22 cellular contexts compared by ENCODE assay signal in the genomic region with DNA sequence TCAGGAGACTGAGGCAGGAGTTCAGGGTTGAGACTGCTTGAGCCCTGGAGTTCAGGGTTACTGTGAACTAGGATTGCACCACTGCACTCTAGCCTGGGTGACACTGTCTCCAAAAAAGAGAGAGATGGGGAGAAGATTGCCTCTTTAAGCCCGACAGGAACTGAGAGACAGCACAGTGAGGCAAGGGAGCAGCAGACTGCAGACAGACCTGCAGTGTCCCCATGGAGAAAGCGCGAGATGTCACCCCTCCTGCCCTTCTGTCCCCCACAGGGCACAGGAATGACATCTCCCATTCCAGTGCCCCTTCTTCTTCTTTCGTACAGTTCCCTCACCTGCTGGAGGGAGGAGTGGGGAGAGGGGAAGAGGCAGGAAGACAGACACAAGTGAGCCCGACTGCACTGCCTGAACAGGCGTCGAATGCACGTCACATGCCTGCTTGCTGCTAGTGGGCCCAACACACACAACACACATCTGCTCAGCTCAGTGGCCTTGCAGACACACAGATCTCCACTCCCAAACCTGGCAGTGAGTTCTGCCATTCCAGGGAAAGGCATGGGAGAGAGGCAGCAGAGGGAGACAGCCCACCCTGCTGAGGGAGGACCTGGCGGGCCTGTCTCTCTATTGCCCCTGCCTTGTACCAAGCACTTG.
DNase-seq lines count a peak whose midpoint lies in the region; ATAC-seq, FAIRE-seq and TF ChIP-seq lines count a peak whose summit lies in the region.
"Had no signal": no experiment of that assay in that cellular context is flagged by ENCODE, and none has a peak within 500 bp of the region (broad histone marks: within the 10 kb centered on the region; RNA-seq: fewer than 3 reads in every experiment).

No MANE protein-coding gene starts in this region.

- 1% methylated on average over 9 of the region's 9 CpGs for WGBS in K562 (ENCODE audit: insufficient coverage, low coverage, missing lambda C conversion rate)
- WGBS in neuronal stem cell (ENCODE audit: extremely low coverage in 2 of 2, insufficient read length in 2 of 2, insufficient replicate concordance in 1 of 2), 2 donors, result no CpG with 5 or more reads among the region's 9 CpGs
- 90 to 97% (median 93%) methylated on average over 9 of the region's 9 CpGs for WGBS in spleen, 5 donors

- FAIRE-seq in K562 (lab: Jason Lieb, UNC), result no peak
- FAIRE-seq: A204.1, G401.6, GM12892 had no signal

- H3K4ac ChIP-seq in neuronal stem cell (ENCODE audit: low read length), result no peak overlapping the region

- H2AK5ac ChIP-seq in neuronal stem cell (ENCODE audit: low read depth, low read length), result peak overlapping the region; percentile 73

- H2BK120ac ChIP-seq in neuronal stem cell (ENCODE audit: low read depth, low read length), result no peak overlapping the region

- intact Hi-C loops in K562 (cut with micrococcal nuclease) (no loop called here), spleen (cut with DNase I; ENCODE audit: low total_unique reads) (no loop called here)

- no peak overlapping the region for H2BK5ac ChIP-seq in neuronal stem cell (ENCODE audit: low read length)

- no peaks in the 10 kb centered on the region for H3K36me3 Mint-ChIP-seq in T-cell
- H3K36me3 Mint-ChIP-seq: CD8-positive, alpha-beta T cell had no signal

- no peak overlapping the region for H3K9ac ChIP-seq in K562 (ENCODE audit: insufficient read depth in 1 of 2, low read depth in 2 of 2, low read length in 2 of 2)
- no peak overlapping the region for H3K9ac ChIP-seq in neuronal stem cell (ENCODE audit: low read depth, low read length, poor library complexity)
- H3K9ac ChIP-seq: BLaER1 had no signal

- POLR2A ChIA-PET in HEK293 (lab: Yijun Ruan, JAX) (no interaction called here), K562 (lab: Yijun Ruan, JAX) (no interaction called here), T-cell (lab: Charles Lee) (no interaction called here)

- H4K91ac ChIP-seq in neuronal stem cell (ENCODE audit: low read depth, low read length, poor library complexity), result no peak overlapping the region

- no peaks in the 10 kb centered on the region for H3K4me1 ChIP-seq in HEK293 (ENCODE audit: control insufficient read depth, insufficient read depth, low read length)
- no peaks in the 10 kb centered on the region for H3K4me1 ChIP-seq in K562 (replicated peaks in 1 of 2; ENCODE audit: control insufficient read depth in 2 of 2, insufficient read depth in 2 of 2, low read length in 2 of 2)
- peaks cover 0 to 2% of the 10 kb centered on the region in 2 donors for H3K4me1 ChIP-seq in neuronal stem cell (ENCODE audit: control insufficient read depth in 2 of 2, insufficient read depth in 1 of 2, low read depth in 1 of 2, low read length in 2 of 2)
- no peaks in the 10 kb centered on the region for H3K4me1 ChIP-seq in spleen
- H3K4me1 ChIP-seq: Caco-2 had no signal

- peak overlapping the region; percentile 22 for H3K23ac ChIP-seq in neuronal stem cell (ENCODE audit: low read depth, low read length, poor library complexity)

- no peaks in the 10 kb centered on the region for H3K79me1 ChIP-seq in neuronal stem cell (ENCODE audit: low read depth, low read length)

- peaks cover 24 to 90% of the 10 kb centered on the region in 2 experiments for H3K27me3 ChIP-seq in K562 (ENCODE audit: control insufficient read depth in 2 of 2, insufficient read depth in 2 of 2, low read length in 2 of 2)
- peaks cover 0 to 58% (median 0%) of the 10 kb centered on the region in 3 experiments for H3K27me3 ChIP-seq in neuronal stem cell (ENCODE audit: control insufficient read depth in 3 of 3, insufficient read depth in 3 of 3, low read depth in 1 of 3, low read length in 3 of 3)
- no peaks in the 10 kb centered on the region for H3K27me3 ChIP-seq in spleen (replicated peaks in 1 of 7)
- H3K27me3 ChIP-seq: BLaER1 had no signal

- peak overlapping the region; percentile 87 for H3K14ac ChIP-seq in neuronal stem cell (ENCODE audit: low read length)

- H3K9me1 ChIP-seq in K562 (ENCODE audit: control insufficient read depth, insufficient read depth, low read length), result no peaks in the 10 kb centered on the region

- TF ChIP-seq CTCF in HEK293 (tag by site-specific recombination; IDR thresholded peaks at IDR 0.05) (no peak), K562 (IDR thresholded peaks at IDR 0.05 in 2 of 3, conservative IDR thresholded peaks at IDR 0.05 in 1 of 3; ENCODE audit: insufficient read depth in 2 of 3, low read depth in 1 of 3, low read length in 3 of 3) (no peak), spleen (IDR thresholded peaks at IDR 0.05 in 8 of 11, conservative IDR thresholded peaks at IDR 0.05 in 3 of 11) (no peak)

- no peak overlapping the region for H2BK15ac ChIP-seq in neuronal stem cell (ENCODE audit: low read length)

- no peak overlapping the region for H3K18ac ChIP-seq in neuronal stem cell (ENCODE audit: low read length)

- no peaks in the 10 kb centered on the region for H3K9me3 ChIP-seq in HEK293 (ENCODE audit: control insufficient read depth, insufficient read depth, low read depth, low read length)
- no peaks in the 10 kb centered on the region for H3K9me3 ChIP-seq in K562 (replicated peaks; ENCODE audit: control insufficient read depth, insufficient read depth, low read depth, low read length)
- H3K9me3 ChIP-seq in neuronal stem cell (replicated peaks in 1 of 2; ENCODE audit: control insufficient read depth in 2 of 2, insufficient read depth in 1 of 2, low read depth in 1 of 2, low read length in 2 of 2), result no peaks in the 10 kb centered on the region
- H3K9me3 ChIP-seq in spleen, result no peaks in the 10 kb centered on the region
- H3K9me3 ChIP-seq: BLaER1, Caco-2 had no signal

- no peak overlapping the region for H4K8ac ChIP-seq in neuronal stem cell (ENCODE audit: low read depth, low read length)

- H3K79me2 ChIP-seq in K562 (ENCODE audit: control insufficient read depth, insufficient read depth, low read length), result no peaks in the 10 kb centered on the region

- no peaks in the 10 kb centered on the region for H3K9me3 Mint-ChIP-seq in T-cell
- H3K9me3 Mint-ChIP-seq: CD4-positive, CD25-positive, alpha-beta regulatory T cell; CD8-positive, alpha-beta T cell; H9 had no signal

- H3K4me2 ChIP-seq in K562 (ENCODE audit: insufficient read depth, low read length) (no peak overlapping the region), neuronal stem cell (ENCODE audit: insufficient read depth, low read length, poor library complexity, severe bottlenecking) (no peak overlapping the region)
- H3K4me2 ChIP-seq: BLaER1 had no signal

- no peak overlapping the region for H3K4me3 Mint-ChIP-seq in T-cell
- H3K4me3 Mint-ChIP-seq: B cell; CD4-positive, CD25-positive, alpha-beta regulatory T cell; CD8-positive, alpha-beta T cell; H9 had no signal

- no peak overlapping the region for H2BK12ac ChIP-seq in neuronal stem cell (ENCODE audit: low read length)

- DNase-seq in K562 (ENCODE audit: extremely low read depth in 1 of 4, low spot score in 3 of 4) (no peak), neuronal stem cell (ENCODE audit: low spot score) (no peak), spleen (peak; percentile 51), T-cell (no peak), HuH-7.5 (ENCODE audit: low spot score) (no peak)
- no peak for DNase-seq in activated CD4-positive, CD25-positive, alpha-beta regulatory T cell (lab: John Stamatoyannopoulos, UW)
- DNase-seq: Caco-2; CD4-positive, CD25-positive, alpha-beta regulatory T cell; CD8-positive, alpha-beta T cell; DMS153; DND-41; H9 had no signal

- in situ Hi-C loops in K562 (cut with MboI), result no loop called here

- CTCF ChIA-PET in HEK293 (lab: Yijun Ruan, JAX), result interaction anchor here (1.5 kb wide), 1 partner anchor 9 kb away, joined by 4 read pairs; no protein-coding TSS in a partner anchor
- CTCF ChIA-PET in K562 (lab: Yijun Ruan, JAX; ENCODE audit: low intra/inter-chr PET ratio), result no interaction called here
- CTCF ChIA-PET in T-cell (lab: Charles Lee), result no interaction called here

- no peaks in the 10 kb centered on the region for H3K36me3 ChIP-seq in HEK293 (ENCODE audit: control insufficient read depth in 2 of 2, insufficient read depth in 1 of 2, low read length in 2 of 2)
- H3K36me3 ChIP-seq in K562 (ENCODE audit: control insufficient read depth, insufficient read depth, low read length), result no peaks in the 10 kb centered on the region
- H3K36me3 ChIP-seq in neuronal stem cell (replicated peaks in 1 of 2; ENCODE audit: control insufficient read depth in 2 of 2, insufficient read depth in 2 of 2, low read length in 2 of 2), result no peaks in the 10 kb centered on the region
- no peaks in the 10 kb centered on the region for H3K36me3 ChIP-seq in spleen
- H3K36me3 ChIP-seq: BLaER1 had no signal

- H2AFZ ChIP-seq in K562 (ENCODE audit: low read depth, low read length) (no peak overlapping the region), neuronal stem cell (ENCODE audit: low read length) (no peak overlapping the region)

- BruUV-seq in K562 (replicated peaks; lab: Mats Ljungman, UMichigan), result no TSS peak

- no peak overlapping the region for H3K27ac Mint-ChIP-seq in T-cell
- H3K27ac Mint-ChIP-seq: B cell; CD4-positive, CD25-positive, alpha-beta regulatory T cell; CD8-positive, alpha-beta T cell; H9 had no signal

- H4K20me1 ChIP-seq in K562 (replicated peaks; ENCODE audit: control insufficient read depth, insufficient read depth, low read length), result peaks cover 10% of the 10 kb centered on the region
- H4K20me1 ChIP-seq: BLaER1 had no signal

- H3K4me3 ChIP-seq in HEK293 (ENCODE audit: low read depth, low read length) (no peak overlapping the region), K562 (no peak overlapping the region), neuronal stem cell (ENCODE audit: low read length in 2 of 2) (peak overlapping the region in 1 of 2 donors; percentile 13), spleen (no peak overlapping the region)
- H3K4me3 ChIP-seq: BLaER1 had no signal

- ATAC-seq in K562 (no peak; the same call in 2 of the 3 replicates), HG03432 (IDR thresholded peaks at IDR 0.05; ENCODE audit: unreplicated experiment) (no peak), T-cell (replicated peaks in 1 of 4) (no peak)
- ATAC-seq: CD8-positive, alpha-beta T cell; HCT116 had no signal

- H3K27ac ChIP-seq in HEK293 (ENCODE audit: extremely low read depth, low read depth, low read length), result no peak overlapping the region
- no peak overlapping the region for H3K27ac ChIP-seq in K562 (ENCODE audit: extremely low read depth, low read depth, low read length)
- no peak overlapping the region for H3K27ac ChIP-seq in neuronal stem cell (replicated peaks; ENCODE audit: low read length)
- H3K27ac ChIP-seq in spleen, result no peak overlapping the region
- H3K27ac ChIP-seq: 22Rv1, BLaER1, C4-2B had no signal

- no peak for TF ChIP-seq EP300 in K562 (IDR thresholded peaks at IDR 0.05; ENCODE audit: low read length)

- H3K4me1 Mint-ChIP-seq in T-cell, result no peaks in the 10 kb centered on the region
- H3K4me1 Mint-ChIP-seq: B cell; CD4-positive, CD25-positive, alpha-beta regulatory T cell had no signal

- peaks cover 8 to 13% of the 10 kb centered on the region in 2 donors for H3K27me3 Mint-ChIP-seq in T-cell

- TF ChIP-seq POLR2A in K562 (conservative IDR thresholded peaks at IDR 0.05), result no peak
- TF ChIP-seq POLR2A in spleen (IDR thresholded peaks at IDR 0.05), result no peak

- TF ChIP-seq RAD21 in K562 (CRISPR knock-in tag; conservative IDR thresholded peaks at IDR 0.05 in 1 of 2, IDR thresholded peaks at IDR 0.05 in 1 of 2), result no peak

Comparison
In these comparisons a context has a peak if more than half of its experiments do, and no peak if none do; other contexts are left out.
1. Of the 44 proteins assayed by ChIP-seq in both K562 and HEK293: peak only in K562: none; only in HEK293: none; in both: PRDM10; in neither: 43.